ENCODE assay signal across 8 cellular contexts in genomic region chr12:56723889-56724659, GRCh38. TPM values are rescaled to one million over a fixed set of nuclear protein-coding genes. Genes with fewer than 3 reads are reported as not detected.
A peak's percentile ranks its signal among the peaks of the same experiment; 100 is the strongest.
DNase-seq lines count a peak whose midpoint lies in the region; ATAC-seq lines count a peak whose summit lies in the region.

No MANE protein-coding gene starts in this region.

- H3K4me1 ChIP-seq in GM23248 (ENCODE audit: insufficient read depth) (peaks cover 32% of the 10 kb centered on the region), muscle layer of duodenum (ENCODE audit: control insufficient read depth in 1 of 2, insufficient read depth in 2 of 2, low read length in 2 of 2) (peaks cover 32 to 49% of the 10 kb centered on the region in 2 donors)

- H3K9me3 ChIP-seq in GM23248 (ENCODE audit: low read depth) (no peaks in the 10 kb centered on the region), muscle layer of duodenum (ENCODE audit: control insufficient read depth in 1 of 2, low read length in 2 of 2) (no peaks in the 10 kb centered on the region)

- H3K27me3 ChIP-seq in GM23248 (replicated peaks; ENCODE audit: insufficient read depth) (no peaks in the 10 kb centered on the region), muscle layer of duodenum (ENCODE audit: low read depth, low read length) (no peaks in the 10 kb centered on the region)

- H3K9ac ChIP-seq in GM23248, result peak overlapping the region; percentile 99

- H3K27ac ChIP-seq in GM23248 (peak overlapping the region; percentile 90), muscle layer of duodenum (ENCODE audit: low read length) (peak overlapping the region; percentile 99)

- 2% methylated on average over 14 of the region's 14 CpGs for WGBS in GM23248 (ENCODE audit: low coverage in 1 of 2, low lambda C conversion rate in 2 of 2, missing lambda C conversion rate in 2 of 2), 2 experiments

- H4K20me1 ChIP-seq in GM23248 (ENCODE audit: insufficient read depth), result peaks cover 25% of the 10 kb centered on the region

- H2AFZ ChIP-seq in GM23248, result no peak overlapping the region

- DNase-seq in A172 (ENCODE audit: low spot score) (peak; percentile 29), GM23248 (peak; percentile 95), T1000 (lab: John Stamatoyannopoulos, UW) (peak; percentile 73)

- H3K4me2 ChIP-seq in GM23248 (ENCODE audit: unreplicated experiment), result peak overlapping the region; percentile 95

- in situ Hi-C loops in GM23248 (cut with MboI), result no loop called here

- ATAC-seq in esophagus mucosa (peak; percentile 32), HG02798 (IDR thresholded peaks at IDR 0.05; ENCODE audit: poor library complexity, unreplicated experiment) (no peak), GM21423 (IDR thresholded peaks at IDR 0.05; ENCODE audit: unreplicated experiment) (no peak), GM18861 (IDR thresholded peaks at IDR 0.05; ENCODE audit: unreplicated experiment) (no peak)

- H3K79me2 ChIP-seq in GM23248 (ENCODE audit: insufficient read depth), result peaks cover 60% of the 10 kb centered on the region

- H3K4me3 ChIP-seq in GM23248, result peak overlapping the region; percentile 95
- H3K4me3 ChIP-seq in muscle layer of duodenum (ENCODE audit: low read depth in 1 of 2, low read length in 2 of 2), result peak overlapping the region; percentile 75 to 100

- H3F3A ChIP-seq in GM23248 (ENCODE audit: insufficient read depth), result peaks cover 41% of the 10 kb centered on the region

- H3K36me3 ChIP-seq in GM23248 (ENCODE audit: low read depth) (peaks cover 16% of the 10 kb centered on the region), muscle layer of duodenum (ENCODE audit: control insufficient read depth in 1 of 2, insufficient read depth in 2 of 2, low read length in 2 of 2) (peaks cover 16 to 17% of the 10 kb centered on the region in 2 donors)

- no peaks in the 10 kb centered on the region for H3K9me2 ChIP-seq in GM23248 (ENCODE audit: insufficient read depth)

RNA-seq across cellular contexts. Expression of gene NACA, which starts 1.0 kb away (rescaled TPM):
- total RNA-seq in A172 (2014; rRNA removed; shearing (Covaris generic)), result 1,709 and 1,797 TPM in 2 replicates
- total RNA-seq in GM23248 (2014; rRNA removed; shearing (Covaris generic)), result 624 and 672 TPM in 2 replicates
- polyA plus RNA-seq in GM23248 (2016; fragmentation: Nextera tagmentation; extraction: Ambion mirVana), result 759 and 762 TPM in 2 replicates
- total RNA-seq in esophagus mucosa, result 786 TPM

RNA-seq across cellular contexts. Expression of gene PRIM1, which starts 28.0 kb away (rescaled TPM):
- total RNA-seq in A172 (2014; rRNA removed; shearing (Covaris generic)), result 32.6 and 45.6 TPM in 2 replicates
- 6.1 and 7.6 TPM in 2 replicates for total RNA-seq in GM23248 (2014; rRNA removed; shearing (Covaris generic))
- 5.3 and 8.7 TPM in 2 replicates for polyA plus RNA-seq in GM23248 (2016; fragmentation: Nextera tagmentation; extraction: Ambion mirVana)
- 8.1 TPM for total RNA-seq in esophagus mucosa

RNA-seq across cellular contexts. Expression of gene PTGES3, which starts 36.0 kb away (rescaled TPM):
- total RNA-seq in A172 (2014; rRNA removed; shearing (Covaris generic)), result 188 and 222 TPM in 2 replicates
- 79.9 and 89.2 TPM in 2 replicates for total RNA-seq in GM23248 (2014; rRNA removed; shearing (Covaris generic))
- polyA plus RNA-seq in GM23248 (2016; fragmentation: Nextera tagmentation; extraction: Ambion mirVana), result 237 and 245 TPM in 2 replicates
- 153 TPM for total RNA-seq in esophagus mucosa

RNA-seq across cellular contexts. Expression of gene HSD17B6, which starts 39.0 kb away (rescaled TPM):
- total RNA-seq in A172 (2014; rRNA removed; shearing (Covaris generic)), result 3.7 and 13.8 TPM in 2 replicates
- 0.22 and 4.3 TPM in 2 replicates for total RNA-seq in GM23248 (2014; rRNA removed; shearing (Covaris generic))
- 0.51 and 0.94 TPM in 2 replicates for polyA plus RNA-seq in GM23248 (2016; fragmentation: Nextera tagmentation; extraction: Ambion mirVana)
- 2.4 TPM for total RNA-seq in esophagus mucosa

Comparison
In these comparisons a context has a peak if more than half of its experiments do, and no peak if none do; other contexts are left out.
1. DNase-seq: peak in every context shown above with its lines; median percentile 95 in GM23248; 73 in T1000; 29 in A172.